8 cellular contexts compared by ENCODE assay signal in genomic region chr9:37753489-37754190, GRCh38. TPM values are rescaled to one million over a fixed set of nuclear protein-coding genes. Genes with fewer than 3 reads are reported as not detected.
A peak's percentile ranks its signal among the peaks of the same experiment; 100 is the strongest.
DNase-seq lines count a peak whose midpoint lies in the region; ATAC-seq and TF ChIP-seq lines count a peak whose summit lies in the region.

TSS of gene TRMT10B (plus strand) at chr9:37753805. CDS start at chr9:37761932, 8,127 bp downstream.

- H3K9me3 ChIP-seq in KOPT-K1 (ENCODE audit: insufficient read depth, low read length, poor library complexity, severe bottlenecking) (no peaks in the 10 kb centered on the region), SJSA1 (replicated peaks) (no peaks in the 10 kb centered on the region), suprapubic skin (no peaks in the 10 kb centered on the region)

- H3K27ac Mint-ChIP-seq in activated naive CD4-positive, alpha-beta T cell treated with anti-CD3 and anti-CD28 coated beads, Interleukin-2, amount 10 ng/mL, durations not matched to agents 7 days and 5 days = peak within 1 kb of the TSS; percentile 88

- peaks cover 5% of the 10 kb centered on the region; the same call in 1 of the 2 replicates for H3K36me3 ChIP-seq in KOPT-K1 (ENCODE audit: insufficient read depth, low read length)
- no peaks in the 10 kb centered on the region for H3K36me3 ChIP-seq in SJSA1
- H3K36me3 ChIP-seq in suprapubic skin = no peaks in the 10 kb centered on the region

- H3K36me3 Mint-ChIP-seq in activated naive CD4-positive, alpha-beta T cell treated with anti-CD3 and anti-CD28 coated beads, Interleukin-2, amount 10 ng/mL, durations not matched to agents 7 days and 5 days = peaks cover 7% of the 10 kb centered on the region

- no peak for TF ChIP-seq EP300 in suprapubic skin (IDR thresholded peaks at IDR 0.05)

- DNase-seq in DMS53 (lab: John Stamatoyannopoulos, UW) (peak; percentile 79), SJSA1 (ENCODE audit: low read depth in 1 of 2, low spot score in 2 of 2) (peak; percentile 10 to 43), glomerular endothelial cell (ENCODE audit: extremely low read depth, low read depth, low spot score) (peak; percentile 23), occipital lobe (lab: John Stamatoyannopoulos, UW) (peak; percentile 55), suprapubic skin (ENCODE audit: low spot score in 2 of 2) (peak in 1 of 2 donors; percentile 67)
- DNase-seq in activated naive CD4-positive, alpha-beta T cell treated with anti-CD3 and anti-CD28 coated beads, Interleukin-2, amount 10 ng/mL, durations not matched to agents 7 days and 5 days = peak; percentile 82

- no peaks in the 10 kb centered on the region for H3K27me3 Mint-ChIP-seq in activated naive CD4-positive, alpha-beta T cell treated with anti-CD3 and anti-CD28 coated beads, Interleukin-2, amount 10 ng/mL, durations not matched to agents 7 days and 5 days

- peak; percentile 88 for ATAC-seq in GM21576 (IDR thresholded peaks at IDR 0.05; ENCODE audit: unreplicated experiment)

- H3K27ac ChIP-seq in KOPT-K1 (ENCODE audit: low read depth, low read length, poor library complexity, severe bottlenecking) (peak within 1 kb of the TSS; percentile 67), SJSA1 (peak within 1 kb of the TSS; percentile 31; the same call in 1 of the 2 replicates), suprapubic skin (peak within 1 kb of the TSS; percentile 82)

- CTCF ChIA-PET in activated naive CD4-positive, alpha-beta T cell treated with anti-CD3 and anti-CD28 coated beads, Interleukin-2, amount 10 ng/mL, durations not matched to agents 7 days and 5 days (lab: Charles Lee) = no interaction called here

- H3K4me3 ChIP-seq in SJSA1 (peak within 1 kb of the TSS; percentile 52), suprapubic skin (peak within 1 kb of the TSS; percentile 82)

- H3K4me3 Mint-ChIP-seq in activated naive CD4-positive, alpha-beta T cell treated with anti-CD3 and anti-CD28 coated beads, Interleukin-2, amount 10 ng/mL, durations not matched to agents 7 days and 5 days = peak within 1 kb of the TSS; percentile 95

- H3K27me3 ChIP-seq in SJSA1 (replicated peaks) = no peaks in the 10 kb centered on the region
- no peaks in the 10 kb centered on the region for H3K27me3 ChIP-seq in suprapubic skin

- H3K9me3 Mint-ChIP-seq in activated naive CD4-positive, alpha-beta T cell treated with anti-CD3 and anti-CD28 coated beads, Interleukin-2, amount 10 ng/mL, durations not matched to agents 7 days and 5 days = peaks cover 2% of the 10 kb centered on the region

- TF ChIP-seq POLR2A in suprapubic skin (IDR thresholded peaks at IDR 0.05) = no peak

- TF ChIP-seq CTCF in suprapubic skin (IDR thresholded peaks at IDR 0.05) = no peak

- no peaks in the 10 kb centered on the region; the same call in 1 of the 2 replicates for H3K4me1 ChIP-seq in SJSA1 (replicated peaks)
- H3K4me1 ChIP-seq in suprapubic skin = peaks cover 15% of the 10 kb centered on the region

- H3K4me1 Mint-ChIP-seq in activated naive CD4-positive, alpha-beta T cell treated with anti-CD3 and anti-CD28 coated beads, Interleukin-2, amount 10 ng/mL, durations not matched to agents 7 days and 5 days = peaks cover 30% of the 10 kb centered on the region

- 8% methylated on average over 12 of the region's 40 CpGs for WGBS in suprapubic skin

RNA-seq across cellular contexts. Expression of gene TRMT10B, which starts in this region (rescaled TPM):
- total RNA-seq in SJSA1 (2014; rRNA removed; shearing (Covaris generic)) = 0.81 and 1.2 TPM in 2 replicates
- 4.8 and 8.6 TPM in 2 replicates for total RNA-seq in glomerular endothelial cell
- 4.8 TPM for total RNA-seq in occipital lobe
- 10 to 100 TPM in 1 of 4 donors, 1 to 10 TPM in 3; 3.8 to 25.3 (median 8.9) TPM for total RNA-seq in suprapubic skin

Comparison
In these comparisons a context has a peak if more than half of its experiments do, and no peak if none do; other contexts are left out.
1. H3K27ac ChIP-seq: peak in every context shown above with its lines; median percentile 82 in suprapubic skin; 67 in KOPT-K1; 31 in SJSA1.